ENCODE assay signal across 10 cellular contexts in genomic region chr1:32755098-32755809, GRCh38. TPM values are rescaled to one million over a fixed set of nuclear protein-coding genes. Genes with fewer than 3 reads are reported as not detected.
DNase-seq lines count a peak whose midpoint lies in the region; ATAC-seq, FAIRE-seq and TF ChIP-seq lines count a peak whose summit lies in the region.
"Had no signal": no experiment of that assay in that cellular context is flagged by ENCODE, and none has a peak within 500 bp of the region (broad histone marks: within the 10 kb centered on the region; RNA-seq: fewer than 3 reads in every experiment).

No MANE protein-coding gene starts in this region.

- H3K79me1 ChIP-seq in H9 (ENCODE audit: insufficient read depth, low read depth, low read length, poor library complexity, severe bottlenecking) = no peaks in the 10 kb centered on the region

- H3K9me3 ChIP-seq in H9 (ENCODE audit: control insufficient read depth, low read depth, low read length) = no peaks in the 10 kb centered on the region
- H3K9me3 ChIP-seq in keratinocyte (ENCODE audit: control insufficient read depth, low read depth, low read length) = no peaks in the 10 kb centered on the region

- no peak overlapping the region for H4K8ac ChIP-seq in H9 (replicated peaks; ENCODE audit: insufficient read length, low read depth, low read length)

- H2BK15ac ChIP-seq in H9 (ENCODE audit: low read depth, low read length) = no peak overlapping the region

- no peak for ATAC-seq in GM21528 (IDR thresholded peaks at IDR 0.05; ENCODE audit: low FRiP score, unreplicated experiment)

- no peak overlapping the region for H3K4ac ChIP-seq in H9 (ENCODE audit: low read depth, low read length)

- H3K79me2 ChIP-seq in H9 (ENCODE audit: insufficient read depth, low read length) = peaks cover 13% of the 10 kb centered on the region; the same call in 1 of the 2 replicates
- peaks cover 52% of the 10 kb centered on the region for H3K79me2 ChIP-seq in keratinocyte (ENCODE audit: control insufficient read depth, insufficient read depth, low read length)

- peak overlapping the region; percentile 86 to 97 (median 91) for H3K27ac Mint-ChIP-seq in H9
- peak overlapping the region in 4 of 5 experiments; percentile 50 to 88 (median 61) for H3K27ac Mint-ChIP-seq in brain
- H3K27ac Mint-ChIP-seq: activated CD4-positive, alpha-beta memory T cell treated with anti-CD3 and anti-CD28 coated beads, Interleukin-2, amount 10 ng/mL, durations not matched to agents 7 days and 5 days had no signal

- H3K56ac ChIP-seq in H9 (ENCODE audit: insufficient read length, low read depth, low read length) = no peak overlapping the region

- H3K36me3 ChIP-seq in keratinocyte (ENCODE audit: control insufficient read depth in 2 of 2, extremely low read depth in 1 of 2, insufficient read depth in 2 of 2, low read length in 2 of 2) = peaks cover 2 to 6% of the 10 kb centered on the region in 2 experiments

- H3K23me2 ChIP-seq in H9 (ENCODE audit: insufficient read length, low read depth, low read length, poor library complexity, severe bottlenecking) = peaks cover 9% of the 10 kb centered on the region

- H3K4me1 Mint-ChIP-seq in H9 = peaks cover 52 to 61% of the 10 kb centered on the region in 2 experiments
- H3K4me1 Mint-ChIP-seq in brain = peaks cover 42% of the 10 kb centered on the region

- H3K27me3 ChIP-seq in H9 (ENCODE audit: insufficient read depth, low read length) (no peaks in the 10 kb centered on the region), keratinocyte (ENCODE audit: control insufficient read depth, extremely low read depth, insufficient read depth, low read length) (no peaks in the 10 kb centered on the region)

- H3K36me3 Mint-ChIP-seq in H9 (ENCODE audit: insufficient read depth in 1 of 3, low read depth in 3 of 3) = no peaks in the 10 kb centered on the region; a peak in 1 of 7 replicates
- no peaks in the 10 kb centered on the region for H3K36me3 Mint-ChIP-seq in brain

- H4K20me1 ChIP-seq in H9 (ENCODE audit: control insufficient read depth, insufficient read depth, insufficient read length) (no peaks in the 10 kb centered on the region), keratinocyte (ENCODE audit: control insufficient read depth, extremely low read depth, insufficient read depth, low read length) (no peaks in the 10 kb centered on the region)

- H3K9me3 Mint-ChIP-seq in H9 (no peaks in the 10 kb centered on the region), brain (no peaks in the 10 kb centered on the region)
- H3K9me3 Mint-ChIP-seq: activated CD4-positive, alpha-beta memory T cell treated with anti-CD3 and anti-CD28 coated beads, Interleukin-2, amount 10 ng/mL, durations not matched to agents 7 days and 5 days had no signal

- H2BK120ac ChIP-seq in H9 (ENCODE audit: low read depth, low read length, poor library complexity, severe bottlenecking) = no peak overlapping the region

- no CpG with 5 or more reads among the region's 10 CpGs for WGBS in H9 (ENCODE audit: extremely low coverage, insufficient read length, low lambda C conversion rate)

- H3K23ac ChIP-seq in H9 (ENCODE audit: insufficient read length, low read depth, low read length) = no peak overlapping the region

- no peak overlapping the region for H2AK5ac ChIP-seq in H9 (ENCODE audit: insufficient read length, low read length)

- H3K18ac ChIP-seq in H9 (ENCODE audit: insufficient read length, low read depth, low read length) = peak overlapping the region; percentile 12

- no peak overlapping the region for H2BK12ac ChIP-seq in H9 (ENCODE audit: insufficient read length, low read depth, low read length)

- H3K4me2 ChIP-seq in H9 (ENCODE audit: insufficient read depth, insufficient read length, low read length) (peak overlapping the region; percentile 100), keratinocyte (ENCODE audit: control insufficient read depth, extremely low read depth, insufficient read depth, low read depth, low read length) (peak overlapping the region; percentile 76)

- no peak overlapping the region for H4K91ac ChIP-seq in H9 (ENCODE audit: insufficient read length, low read depth, low read length)

- peak overlapping the region; percentile 3; the same call in 1 of the 2 replicates for H3K14ac ChIP-seq in H9 (ENCODE audit: insufficient read depth, low read length)

- peak overlapping the region; percentile 13 for H3K9ac ChIP-seq in H9 (ENCODE audit: extremely low read depth, insufficient read length, low read length)
- H3K9ac ChIP-seq in keratinocyte (ENCODE audit: control insufficient read depth, extremely low read depth, insufficient read depth, low read length) = peak overlapping the region; percentile 90

- H3K4me3 ChIP-seq in keratinocyte (ENCODE audit: control insufficient read depth in 2 of 3, extremely low read depth in 1 of 3, insufficient read depth in 2 of 3, low read depth in 1 of 3, low read length in 3 of 3) = peak overlapping the region; percentile 31 to 62 (median 56)
- H3K4me3 ChIP-seq in skin epidermis = peak overlapping the region; percentile 44 to 80 (median 58)

- no peak overlapping the region for H3K27ac ChIP-seq in H9 (ENCODE audit: insufficient read length, low read depth, low read length)
- peak overlapping the region; percentile 68 for H3K27ac ChIP-seq in keratinocyte (ENCODE audit: control insufficient read depth, insufficient read depth, low read length)
- peak overlapping the region in 19 of 21 experiments; percentile 36 to 95 (median 81) for H3K27ac ChIP-seq in skin epidermis

- peaks cover 21% of the 10 kb centered on the region; the same call in 1 of the 2 replicates for H3K4me1 ChIP-seq in H9 (ENCODE audit: insufficient read depth, low read length)
- H3K4me1 ChIP-seq in keratinocyte (ENCODE audit: control insufficient read depth, extremely low read depth, insufficient read depth, low read length) = peaks cover 50% of the 10 kb centered on the region

- TF ChIP-seq CTCF in H9 (conservative IDR thresholded peaks at IDR 0.05) = no peak
- TF ChIP-seq CTCF in brain (conservative IDR thresholded peaks at IDR 0.05) = no peak
- TF ChIP-seq CTCF in keratinocyte (optimal IDR thresholded peaks at IDR 0.05 in 1 of 3, IDR thresholded peaks at IDR 0.05 in 1 of 3, conservative IDR thresholded peaks at IDR 0.05 in 1 of 3; ENCODE audit: extremely low read depth in 1 of 3, insufficient read depth in 2 of 3, low read length in 3 of 3) = no peak

- H3K27me3 Mint-ChIP-seq in H9 (ENCODE audit: low read depth) = no peaks in the 10 kb centered on the region
- peaks cover 17% of the 10 kb centered on the region for H3K27me3 Mint-ChIP-seq in brain

- no peak overlapping the region for H2BK5ac ChIP-seq in H9 (ENCODE audit: insufficient read length, low read length)

- H3K9me1 ChIP-seq in keratinocyte (ENCODE audit: control insufficient read depth, extremely low read depth, insufficient read depth, low read length) = no peaks in the 10 kb centered on the region

- H4K5ac ChIP-seq in H9 (ENCODE audit: insufficient read length, low read depth, low read length) = no peak overlapping the region

- H3K4me3 Mint-ChIP-seq in H9 (peak overlapping the region; percentile 89 to 97), brain (peak overlapping the region; percentile 92 to 99 (median 96))

- H3T11ph ChIP-seq in H9 (ENCODE audit: low read length) = no peak overlapping the region

- H2AFZ ChIP-seq in H9 (ENCODE audit: low read length) (no peak overlapping the region), keratinocyte (ENCODE audit: control insufficient read depth, low read length) (no peak overlapping the region)

- H2BK20ac ChIP-seq in H9 (ENCODE audit: low read depth, low read length, poor library complexity, severe bottlenecking) = no peak overlapping the region

- peak; percentile 13 for FAIRE-seq in keratinocyte (lab: Jason Lieb, UNC)

- DNase-seq in H9 (no peak), keratinocyte (ENCODE audit: low read depth, low spot score) (no peak), Kasumi-1 (lab: John Stamatoyannopoulos, UW) (no peak), cerebellar cortex (ENCODE audit: low spot score) (no peak), GM03348 (ENCODE audit: low spot score) (no peak)
- DNase-seq: activated CD4-positive, alpha-beta memory T cell treated with anti-CD3 and anti-CD28 coated beads, Interleukin-2, amount 10 ng/mL, durations not matched to agents 7 days and 5 days; NK-92 treated with Interleukin-12 subunit alpha and Interleukin-12 subunit beta, amount 100 ng/mL, for 24 hours had no signal

- dilution Hi-C loops in keratinocyte (cut with MboI; ENCODE audit: extremely low pct_ligation_motif_present, low sequenced_read_pairs) = no loop called here

RNA-seq across cellular contexts. Expression of gene SYNC, which starts 52.7 kb away (rescaled TPM):
- total RNA-seq in H9 (2021) = 0.15 TPM in 2 replicates
- 1.9 TPM for polyA plus RNA-seq in brain (ENCODE audit: insufficient read depth, low read depth, low replicate concordance)
- polyA plus RNA-seq in keratinocyte = 11.2 to 12.0 TPM (median 11.2 TPM) in 3 replicates
- 2.0 TPM for polyA plus RNA-seq in keratinocyte (2011; ENCODE audit: low read depth)
- 14.5 and 17.2 TPM in 2 replicates for polyA plus RNA-seq in keratinocyte (2011; cell fraction: cytosol; rRNA removed)
- polyA plus RNA-seq in keratinocyte (2011; cell fraction: nucleus; rRNA removed) = 12.3 and 14.8 TPM in 2 replicates
- 1.3 and 12.0 TPM in 2 replicates for polyA plus RNA-seq in keratinocyte (2012; ENCODE audit: low replicate concordance)
- polyA minus RNA-seq in keratinocyte = 9.7 to 19.1 TPM (median 14.7 TPM) in 3 replicates
- polyA minus RNA-seq in keratinocyte (2011; cell fraction: cytosol; rRNA and poly(A)+ RNA removed) = 16.7 TPM
- polyA minus RNA-seq in keratinocyte (2011; cell fraction: nucleus; rRNA and poly(A)+ RNA removed) = 2.8 and 8.0 TPM in 2 replicates
- total RNA-seq: activated CD4-positive, alpha-beta memory T cell treated with anti-CD3 and anti-CD28 coated beads, Interleukin-2, amount 10 ng/mL, durations not matched to agents 7 days and 5 days had no signal
